Comparison of ENCODE assay signal across 29 cellular contexts in the genomic region with DNA sequence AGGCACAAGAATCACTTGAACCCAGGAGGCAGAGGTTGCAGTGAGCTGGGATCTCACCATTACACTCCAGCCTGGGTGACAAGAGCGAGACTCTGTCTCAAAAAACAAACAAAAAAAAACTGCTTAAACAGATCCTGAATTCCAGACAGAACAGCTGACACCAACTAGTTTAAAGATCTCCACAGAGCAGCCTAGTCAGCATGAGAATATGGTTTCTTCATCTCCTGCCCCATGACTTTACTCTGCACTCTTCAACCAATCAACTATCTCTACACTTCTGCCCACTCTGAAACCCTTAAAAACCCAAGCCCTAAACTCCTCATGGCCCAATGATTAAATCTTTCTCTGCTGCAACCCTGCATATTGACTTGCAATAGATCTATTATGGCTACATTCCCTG.
"Had no signal": no experiment of that assay in that cellular context is flagged by ENCODE, and none has a peak within 500 bp of the region (broad histone marks: within the 10 kb centered on the region; RNA-seq: fewer than 3 reads in every experiment).

No MANE protein-coding gene starts in this region.

- FAIRE-seq: RCC 7860 had no signal

- H3K27me3 ChIP-seq: brain microvascular endothelial cell had no signal

- H3K36me3 ChIP-seq: brain microvascular endothelial cell, WERI-Rb-1 had no signal

- H3K27me3 Mint-ChIP-seq: activated naive CD8-positive, alpha-beta T cell treated with anti-CD3 and anti-CD28 coated beads, Interleukin-2, amount 50 U/mL, for 24 hours had no signal

- H3K4me3 ChIP-seq: PC-9 had no signal

- H3K4me1 Mint-ChIP-seq: activated CD4-positive, alpha-beta memory T cell treated with anti-CD3 and anti-CD28 coated beads, Interleukin-2, amount 10 ng/mL, durations not matched to agents 7 days and 5 days; activated CD8-positive, alpha-beta memory T cell treated with anti-CD3 and anti-CD28 coated beads, Interleukin-2, amount 10 ng/mL, durations not matched to agents 7 days and 5 days; activated naive CD8-positive, alpha-beta T cell treated with anti-CD3 and anti-CD28 coated beads, Interleukin-2, amount 50 U/mL, for 24 hours had no signal

- ATAC-seq: activated CD8-positive, alpha-beta memory T cell treated with anti-CD3 and anti-CD28 coated beads, Interleukin-2, amount 10 ng/mL, durations not matched to agents 7 days and 5 days; activated naive CD8-positive, alpha-beta T cell treated with anti-CD3 and anti-CD28 coated beads, Interleukin-2, amount 50 U/mL, for 24 hours; Right ventricle myocardium inferior had no signal

- H3K27ac ChIP-seq: brain microvascular endothelial cell, PC-9, RWPE1, WERI-Rb-1 had no signal

- H3K9me3 Mint-ChIP-seq: activated CD4-positive, alpha-beta memory T cell treated with anti-CD3 and anti-CD28 coated beads, Interleukin-2, amount 10 ng/mL, durations not matched to agents 7 days and 5 days; activated naive CD4-positive, alpha-beta T cell treated with anti-CD3 and anti-CD28 coated beads, Interleukin-2, amount 10 ng/mL, durations not matched to agents 7 days and 5 days; activated naive CD8-positive, alpha-beta T cell treated with anti-CD3 and anti-CD28 coated beads, Interleukin-2, amount 50 U/mL, for 24 hours had no signal

- DNase-seq: activated CD4-positive, alpha-beta memory T cell treated with anti-CD3 and anti-CD28 coated beads, Interleukin-2, amount 10 ng/mL, durations not matched to agents 7 days and 5 days; activated CD4-positive, alpha-beta T cell treated with anti-CD3 and anti-CD28 coated beads for 1 hour; activated CD4-positive, alpha-beta T cell treated with anti-CD3 and anti-CD28 coated beads for 48 hours; activated CD4-positive, CD25-positive, alpha-beta regulatory T cell; activated CD8-positive, alpha-beta memory T cell treated with anti-CD3 and anti-CD28 coated beads for 24 hours; activated CD8-positive, alpha-beta memory T cell treated with anti-CD3 and anti-CD28 coated beads, Interleukin-2, amount 10 ng/mL, durations not matched to agents 7 days and 5 days; activated CD8-positive, alpha-beta memory T cell treated with anti-CD3 and anti-CD28 coated beads, Interleukin-2, amount 50 U/mL, for 48 hours; activated effector memory CD4-positive, alpha-beta T cell treated with Interleukin-2 at 50 U/mL for 16 hours; activated naive CD4-positive, alpha-beta T cell treated with anti-CD3 and anti-CD28 coated beads, Interleukin-2, amount 10 ng/mL, durations not matched to agents 7 days and 5 days; activated naive CD8-positive, alpha-beta T cell treated with anti-CD3 and anti-CD28 coated beads, Interleukin-2, amount 50 U/mL, for 24 hours; activated T-cell treated with anti-CD3 and anti-CD28 coated beads, Interleukin-2, amount 50 U/mL, for 48 hours; anterior cingulate cortex; brain microvascular endothelial cell; central memory CD4-positive, alpha-beta T cell; Karpas-422; NCI-H1105; NCI-H1436; NCI-H1694; NCI-H2029; NCI-H345; NCI-H524 treated with DMSO at 0.1 percent for 48 hours; NK-92 treated with Interleukin-12 subunit alpha and Interleukin-12 subunit beta, amount 100 ng/mL, for 24 hours; PC-9; T1000; WERI-Rb-1 had no signal

- H3K27ac Mint-ChIP-seq: activated CD4-positive, alpha-beta memory T cell treated with anti-CD3 and anti-CD28 coated beads, Interleukin-2, amount 10 ng/mL, durations not matched to agents 7 days and 5 days; activated CD8-positive, alpha-beta memory T cell treated with anti-CD3 and anti-CD28 coated beads, Interleukin-2, amount 10 ng/mL, durations not matched to agents 7 days and 5 days; activated naive CD4-positive, alpha-beta T cell treated with anti-CD3 and anti-CD28 coated beads, Interleukin-2, amount 10 ng/mL, durations not matched to agents 7 days and 5 days; activated naive CD8-positive, alpha-beta T cell; activated naive CD8-positive, alpha-beta T cell treated with anti-CD3 and anti-CD28 coated beads, Interleukin-2, amount 50 U/mL, for 24 hours had no signal

- H3K4me3 Mint-ChIP-seq: activated CD4-positive, alpha-beta memory T cell treated with anti-CD3 and anti-CD28 coated beads, Interleukin-2, amount 10 ng/mL, durations not matched to agents 7 days and 5 days; activated CD8-positive, alpha-beta memory T cell treated with anti-CD3 and anti-CD28 coated beads, Interleukin-2, amount 10 ng/mL, durations not matched to agents 7 days and 5 days; activated naive CD4-positive, alpha-beta T cell treated with anti-CD3 and anti-CD28 coated beads, Interleukin-2, amount 10 ng/mL, durations not matched to agents 7 days and 5 days; activated naive CD8-positive, alpha-beta T cell; activated naive CD8-positive, alpha-beta T cell treated with anti-CD3 and anti-CD28 coated beads, Interleukin-2, amount 50 U/mL, for 24 hours had no signal

- H3K4me2 ChIP-seq: PC-9 had no signal

- H3K36me3 Mint-ChIP-seq: activated CD8-positive, alpha-beta memory T cell treated with anti-CD3 and anti-CD28 coated beads, Interleukin-2, amount 10 ng/mL, durations not matched to agents 7 days and 5 days; activated naive CD4-positive, alpha-beta T cell treated with anti-CD3 and anti-CD28 coated beads, Interleukin-2, amount 10 ng/mL, durations not matched to agents 7 days and 5 days; activated naive CD8-positive, alpha-beta T cell had no signal

- H2AFZ ChIP-seq: PC-9 had no signal
